17 cellular contexts compared by ENCODE assay signal in the genomic region with DNA sequence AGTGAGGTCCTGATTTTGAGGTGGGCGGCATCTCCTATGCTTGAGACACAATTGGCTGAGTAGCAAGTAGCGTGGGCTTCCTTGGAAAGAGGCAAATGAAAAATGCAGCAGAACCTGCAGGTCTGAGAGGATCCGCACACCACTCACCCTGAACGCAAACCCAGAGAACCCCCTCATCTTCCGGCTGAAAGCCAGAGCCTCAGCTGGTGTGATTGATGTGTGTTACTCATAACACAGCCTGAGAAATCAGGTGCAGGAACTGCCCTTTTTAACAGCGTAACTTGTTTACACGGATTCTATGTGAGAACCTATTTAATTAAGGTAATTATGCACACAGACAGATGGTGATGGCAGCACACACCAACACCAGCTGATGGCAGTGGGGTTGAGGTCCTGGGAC.
DNase-seq lines count a peak whose midpoint lies in the region; ATAC-seq and TF ChIP-seq lines count a peak whose summit lies in the region.
"Had no signal": no experiment of that assay in that cellular context is flagged by ENCODE, and none has a peak within 500 bp of the region (broad histone marks: within the 10 kb centered on the region; RNA-seq: fewer than 3 reads in every experiment).

No MANE protein-coding gene starts in this region.

- H3K36me3 ChIP-seq in BLaER1 = no peaks in the 10 kb centered on the region
- H3K36me3 ChIP-seq in OCI-LY3 (replicated peaks; ENCODE audit: low read depth, low read length) = no peaks in the 10 kb centered on the region
- H3K36me3 ChIP-seq: left lung had no signal

- ATAC-seq in GM19025 (IDR thresholded peaks at IDR 0.05; ENCODE audit: low read depth, unreplicated experiment) (peak; percentile 15), HG03175 (IDR thresholded peaks at IDR 0.05; ENCODE audit: unreplicated experiment) (peak; percentile 40), HG02973 (IDR thresholded peaks at IDR 0.05; ENCODE audit: unreplicated experiment) (no peak)
- ATAC-seq: activated naive CD8-positive, alpha-beta T cell treated with anti-CD3 and anti-CD28 coated beads, Interleukin-2, amount 50 U/mL, for 24 hours; left lung; mucosa of descending colon had no signal

- H3K9me3 ChIP-seq in BLaER1 (no peaks in the 10 kb centered on the region), OCI-LY3 (ENCODE audit: insufficient read depth, low read length) (no peaks in the 10 kb centered on the region)
- H3K9me3 ChIP-seq: left lung, mucosa of descending colon had no signal

- H4K20me1 ChIP-seq in BLaER1 (no peaks in the 10 kb centered on the region), OCI-LY3 (ENCODE audit: insufficient read depth, low read length) (no peaks in the 10 kb centered on the region)

- DNase-seq in DMS53 treated with DMSO at 0.1 percent for 48 hours (lab: John Stamatoyannopoulos, UW; ENCODE audit: unreplicated experiment) (no peak), HK-2 (ENCODE audit: unreplicated experiment) (no peak), CD1c-positive myeloid dendritic cell (ENCODE audit: extremely low spot score) (no peak)
- DNase-seq: activated naive CD8-positive, alpha-beta T cell treated with anti-CD3 and anti-CD28 coated beads, Interleukin-2, amount 50 U/mL, for 24 hours; CD8-positive, alpha-beta memory T cell; dorsolateral prefrontal cortex; H7; left lung; mucosa of descending colon; NCI-H345; right cardiac atrium; SHP77 had no signal

- peaks cover 24% of the 10 kb centered on the region for H3K4me1 ChIP-seq in BLaER1
- H3K4me1 ChIP-seq in OCI-LY3 (ENCODE audit: low read length) = peaks cover 42% of the 10 kb centered on the region
- H3K4me1 ChIP-seq: left lung had no signal

- TF ChIP-seq CTCF in OCI-LY3 (IDR thresholded peaks at IDR 0.05; ENCODE audit: low read depth, low read length) = no peak

- H3K9ac ChIP-seq in BLaER1 (no peak overlapping the region), OCI-LY3 (ENCODE audit: low read length) (peak overlapping the region; percentile 38)

- peak overlapping the region; percentile 54 for H3K4me2 ChIP-seq in BLaER1
- H3K4me2 ChIP-seq in OCI-LY3 (ENCODE audit: low read length) = peak overlapping the region; percentile 88

- no peak overlapping the region for H3K27ac ChIP-seq in BLaER1
- peak overlapping the region; percentile 87 for H3K27ac ChIP-seq in OCI-LY3 (ENCODE audit: low read length)
- H3K27ac ChIP-seq: dorsolateral prefrontal cortex, left lung had no signal

- H3K4me3 ChIP-seq in BLaER1 = no peak overlapping the region
- H3K4me3 ChIP-seq in OCI-LY3 (ENCODE audit: low read length) = peak overlapping the region; percentile 67
- H3K4me3 ChIP-seq: dorsolateral prefrontal cortex, left lung, mucosa of descending colon had no signal

- H2AFZ ChIP-seq in OCI-LY3 (ENCODE audit: low read depth, low read length) = peak overlapping the region; percentile 2; the same call in 1 of the 2 replicates

- H3K27me3 ChIP-seq in BLaER1 (no peaks in the 10 kb centered on the region), OCI-LY3 (ENCODE audit: low read depth, low read length) (peaks cover 35% of the 10 kb centered on the region)
- H3K27me3 ChIP-seq: dorsolateral prefrontal cortex had no signal

- H3K79me2 ChIP-seq in OCI-LY3 (ENCODE audit: low read length) = no peaks in the 10 kb centered on the region
